In genomic region chr5:43433381-43433780, GRCh38 we compare ENCODE assay signal across 19 cellular contexts.
"Had no signal": no experiment of that assay in that cellular context is flagged by ENCODE, and none has a peak within 500 bp of the region (broad histone marks: within the 10 kb centered on the region; RNA-seq: fewer than 3 reads in every experiment).

No MANE protein-coding gene starts in this region.

- H3K27ac Mint-ChIP-seq: activated CD4-positive, alpha-beta T cell treated with anti-CD3 and anti-CD28 coated beads, Interleukin-2, amount 10 ng/mL, durations not matched to agents 7 days and 5 days; activated CD8-positive, alpha-beta T cell treated with anti-CD3 and anti-CD28 coated beads, Interleukin-2, amount 10 ng/mL, durations not matched to agents 7 days and 5 days; activated naive CD4-positive, alpha-beta T cell treated with anti-CD3 and anti-CD28 coated beads, Interleukin-2, amount 10 ng/mL, durations not matched to agents 7 days and 5 days; activated naive CD8-positive, alpha-beta T cell treated with anti-CD3 and anti-CD28 coated beads, Interleukin-2, amount 50 U/mL, for 24 hours; activated T-cell treated with anti-CD3 and anti-CD28 coated beads, Interleukin-2, amount 50 U/mL, for 24 hours; T-helper 1 cell treated with Interleukin-12 subunit alpha and Interleukin-12 subunit beta and Interleukin-4 antibody, amounts not matched to agents 30 μg/mL and 1 μg/mL, for 36 hours; type B pancreatic cell had no signal

- H3K27me3 ChIP-seq: brain microvascular endothelial cell, esophagus muscularis mucosa, gastroesophageal sphincter, heart left ventricle had no signal

- H3K27ac ChIP-seq: brain microvascular endothelial cell, heart left ventricle had no signal

- H3K4me3 Mint-ChIP-seq: activated CD4-positive, alpha-beta T cell treated with anti-CD3 and anti-CD28 coated beads, Interleukin-2, amount 10 ng/mL, durations not matched to agents 7 days and 5 days; activated CD8-positive, alpha-beta T cell treated with anti-CD3 and anti-CD28 coated beads, Interleukin-2, amount 10 ng/mL, durations not matched to agents 7 days and 5 days; activated naive CD4-positive, alpha-beta T cell treated with anti-CD3 and anti-CD28 coated beads, Interleukin-2, amount 10 ng/mL, durations not matched to agents 7 days and 5 days; activated naive CD8-positive, alpha-beta T cell treated with anti-CD3 and anti-CD28 coated beads, Interleukin-2, amount 50 U/mL, for 24 hours; activated T-cell treated with anti-CD3 and anti-CD28 coated beads, Interleukin-2, amount 50 U/mL, for 24 hours; naive thymus-derived CD8-positive, alpha-beta T cell; T-helper 1 cell treated with Interleukin-12 subunit alpha and Interleukin-12 subunit beta and Interleukin-4 antibody, amounts not matched to agents 30 μg/mL and 1 μg/mL, for 36 hours; type B pancreatic cell had no signal

- H3K4me1 Mint-ChIP-seq: activated CD4-positive, alpha-beta T cell treated with anti-CD3 and anti-CD28 coated beads, Interleukin-2, amount 10 ng/mL, durations not matched to agents 7 days and 5 days; activated naive CD4-positive, alpha-beta T cell treated with anti-CD3 and anti-CD28 coated beads, Interleukin-2, amount 10 ng/mL, durations not matched to agents 7 days and 5 days; activated naive CD8-positive, alpha-beta T cell treated with anti-CD3 and anti-CD28 coated beads, Interleukin-2, amount 50 U/mL, for 24 hours; naive thymus-derived CD8-positive, alpha-beta T cell had no signal

- DNase-seq: activated CD4-positive, alpha-beta T cell treated with anti-CD3 and anti-CD28 coated beads, Interleukin-2, amount 10 ng/mL, durations not matched to agents 7 days and 5 days; activated CD8-positive, alpha-beta T cell treated with anti-CD3 and anti-CD28 coated beads, Interleukin-2, amount 10 ng/mL, durations not matched to agents 7 days and 5 days; activated naive CD4-positive, alpha-beta T cell treated with anti-CD3 and anti-CD28 coated beads, Interleukin-2, amount 10 ng/mL, durations not matched to agents 7 days and 5 days; activated naive CD8-positive, alpha-beta T cell treated with anti-CD3 and anti-CD28 coated beads, Interleukin-2, amount 50 U/mL, for 24 hours; activated T-cell treated with anti-CD3 and anti-CD28 coated beads, Interleukin-2, amount 50 U/mL, for 24 hours; anterior cingulate cortex; brain microvascular endothelial cell; effector CD4-positive, alpha-beta T cell; heart left ventricle; left ventricle myocardium superior; naive thymus-derived CD8-positive, alpha-beta T cell; posterior cingulate gyrus; stimulated activated CD4-positive, alpha-beta T cell treated with anti-CD3 and anti-CD28 coated beads, Interleukin-2, amount 100 ng/mL, for 24 hours; stimulated activated naive CD8-positive, alpha-beta T cell treated with anti-CD3 and anti-CD28 coated beads, Interleukin-15, Interleukin-2, amounts not matched to agents 100 U/mL and 50 U/mL, for 24 hours had no signal

- H3K27me3 Mint-ChIP-seq: activated CD4-positive, alpha-beta T cell treated with anti-CD3 and anti-CD28 coated beads, Interleukin-2, amount 10 ng/mL, durations not matched to agents 7 days and 5 days; activated naive CD4-positive, alpha-beta T cell treated with anti-CD3 and anti-CD28 coated beads, Interleukin-2, amount 10 ng/mL, durations not matched to agents 7 days and 5 days; activated naive CD8-positive, alpha-beta T cell treated with anti-CD3 and anti-CD28 coated beads, Interleukin-2, amount 50 U/mL, for 24 hours; activated T-cell treated with anti-CD3 and anti-CD28 coated beads, Interleukin-2, amount 50 U/mL, for 24 hours; naive thymus-derived CD8-positive, alpha-beta T cell; type B pancreatic cell had no signal

- H3K4me3 ChIP-seq: esophagus muscularis mucosa, gastroesophageal sphincter, heart left ventricle had no signal

- H3K36me3 Mint-ChIP-seq: activated naive CD4-positive, alpha-beta T cell treated with anti-CD3 and anti-CD28 coated beads, Interleukin-2, amount 10 ng/mL, durations not matched to agents 7 days and 5 days; type B pancreatic cell had no signal

- ATAC-seq: activated CD4-positive, CD25-positive, alpha-beta regulatory T cell treated with anti-CD3 and anti-CD28 coated beads, Interleukin-2, amount 50 U/mL, for 24 hours; activated CD8-positive, alpha-beta T cell treated with anti-CD3 and anti-CD28 coated beads, Interleukin-2, amount 10 ng/mL, durations not matched to agents 7 days and 5 days; activated naive CD8-positive, alpha-beta T cell treated with anti-CD3 and anti-CD28 coated beads, Interleukin-2, amount 50 U/mL, for 24 hours; naive thymus-derived CD8-positive, alpha-beta T cell; stimulated activated naive CD8-positive, alpha-beta T cell treated with anti-CD3 and anti-CD28 coated beads, Interleukin-15, Interleukin-2, amounts not matched to agents 100 U/mL and 50 U/mL, for 24 hours had no signal

- H3K36me3 ChIP-seq: brain microvascular endothelial cell, esophagus muscularis mucosa, gastroesophageal sphincter, heart left ventricle had no signal
